ENCODE assay signal across 4 cellular contexts in genomic region chr18:30088238-30088637, GRCh38.
"Had no signal": no experiment of that assay in that cellular context is flagged by ENCODE, and none has a peak within 500 bp of the region (broad histone marks: within the 10 kb centered on the region; RNA-seq: fewer than 3 reads in every experiment).

No MANE protein-coding gene starts in this region.

- DNase-seq: H9, KG1 had no signal

- H3K4me3 ChIP-seq: GM23338, K562 had no signal

- ATAC-seq: GM23338, K562 had no signal

- H3K4me1 Mint-ChIP-seq: GM23338, H9 had no signal

- H2AFZ ChIP-seq: GM23338 had no signal

- H3K4me3 Mint-ChIP-seq: GM23338, H9 had no signal

- H3K4me2 ChIP-seq: GM23338 had no signal

- H3K9me3 Mint-ChIP-seq: GM23338, H9 had no signal

- H3K27ac Mint-ChIP-seq: GM23338, H9 had no signal
